11 cellular contexts compared by ENCODE assay signal in genomic region chr15:33104276-33104675, GRCh38.
DNase-seq lines count a peak whose midpoint lies in the region; ATAC-seq and TF ChIP-seq lines count a peak whose summit lies in the region.
"Had no signal": no experiment of that assay in that cellular context is flagged by ENCODE, and none has a peak within 500 bp of the region (broad histone marks: within the 10 kb centered on the region; RNA-seq: fewer than 3 reads in every experiment).

No MANE protein-coding gene starts in this region.

- no peaks in the 10 kb centered on the region for H3K36me3 Mint-ChIP-seq in CD8-positive, alpha-beta T cell
- peaks cover 4% of the 10 kb centered on the region for H3K36me3 Mint-ChIP-seq in activated naive CD8-positive, alpha-beta T cell

- CTCF ChIA-PET in CD8-positive, alpha-beta T cell (lab: Charles Lee): no interaction called here

- H3K27me3 Mint-ChIP-seq in CD8-positive, alpha-beta T cell (ENCODE audit: low read depth): no peaks in the 10 kb centered on the region
- H3K27me3 Mint-ChIP-seq in activated naive CD8-positive, alpha-beta T cell: no peaks in the 10 kb centered on the region

- H3K9ac ChIP-seq in colonic mucosa (ENCODE audit: low read depth in 2 of 2, low read length in 2 of 2): no peak overlapping the region

- POLR2A ChIA-PET in CD8-positive, alpha-beta T cell (lab: Charles Lee): interaction anchor here (0.6 kb wide), 1 partner anchor 833 kb away, joined by 3 read pairs; no protein-coding TSS in a partner anchor

- intact Hi-C loops in CD8-positive, alpha-beta T cell (cut with DNase I, micrococcal nuclease): no loop called here
- intact Hi-C loops in colonic mucosa (cut with DNase I): no loop called here

- no peaks in the 10 kb centered on the region for H3K27me3 ChIP-seq in CD8-positive, alpha-beta T cell (ENCODE audit: insufficient read depth, low read length)
- H3K27me3 ChIP-seq in colonic mucosa: no peaks in the 10 kb centered on the region
- H3K27me3 ChIP-seq: right atrium auricular region had no signal

- peaks cover 22% of the 10 kb centered on the region for H3K4me1 ChIP-seq in CD8-positive, alpha-beta T cell (ENCODE audit: insufficient read depth, low read length)
- H3K4me1 ChIP-seq in colonic mucosa: no peaks in the 10 kb centered on the region
- H3K4me1 ChIP-seq: right atrium auricular region had no signal

- H3K9me3 ChIP-seq in CD8-positive, alpha-beta T cell (ENCODE audit: low read length): no peaks in the 10 kb centered on the region
- H3K9me3 ChIP-seq in colonic mucosa: no peaks in the 10 kb centered on the region
- H3K9me3 ChIP-seq: right atrium auricular region had no signal

- peaks cover 7% of the 10 kb centered on the region for H3K4me1 Mint-ChIP-seq in CD8-positive, alpha-beta T cell (ENCODE audit: low read depth)
- H3K4me1 Mint-ChIP-seq in activated naive CD8-positive, alpha-beta T cell (ENCODE audit: low read depth): peaks cover 31% of the 10 kb centered on the region

- no peak overlapping the region for H3K4me3 Mint-ChIP-seq in CD8-positive, alpha-beta T cell
- peak overlapping the region; percentile 59 for H3K4me3 Mint-ChIP-seq in activated naive CD8-positive, alpha-beta T cell

- no peaks in the 10 kb centered on the region for H3K9me3 Mint-ChIP-seq in CD8-positive, alpha-beta T cell
- peaks cover 5% of the 10 kb centered on the region for H3K9me3 Mint-ChIP-seq in activated naive CD8-positive, alpha-beta T cell (ENCODE audit: low read depth)

- peak in 1 of 7 experiments; percentile 12 for DNase-seq in CD8-positive, alpha-beta T cell
- peak; percentile 90 for DNase-seq in Jurkat, Clone E6-1 (ENCODE audit: low read depth, low spot score)
- DNase-seq in kidney tubule cell (ENCODE audit: low spot score) (peak; percentile 53), GF-D8 (lab: John Stamatoyannopoulos, UW) (no peak), colonic mucosa (no peak), dermis blood vessel endothelial cell (no peak), NCI-H1417 (lab: John Stamatoyannopoulos, UW) (no peak)

- no peak for ATAC-seq in CD8-positive, alpha-beta T cell
- ATAC-seq: GM12878 had no signal

- H3K27ac Mint-ChIP-seq in CD8-positive, alpha-beta T cell: peak overlapping the region; percentile 41
- no peak overlapping the region for H3K27ac Mint-ChIP-seq in activated naive CD8-positive, alpha-beta T cell

- TF ChIP-seq CTCF in CD8-positive, alpha-beta T cell (IDR thresholded peaks at IDR 0.05): no peak
- no peak for TF ChIP-seq CTCF in colonic mucosa (IDR thresholded peaks at IDR 0.05)

- H3K4me3 ChIP-seq in CD8-positive, alpha-beta T cell (ENCODE audit: low read depth, low read length): peak overlapping the region; percentile 9
- no peak overlapping the region for H3K4me3 ChIP-seq in Jurkat, Clone E6-1 (ENCODE audit: low read length)
- no peak overlapping the region for H3K4me3 ChIP-seq in colonic mucosa
- H3K4me3 ChIP-seq: GM12878, right atrium auricular region, SK-N-MC had no signal

- peak overlapping the region; percentile 33 for H3K27ac ChIP-seq in CD8-positive, alpha-beta T cell (ENCODE audit: low read depth, low read length)
- no peak overlapping the region for H3K27ac ChIP-seq in colonic mucosa
- H3K27ac ChIP-seq: right atrium auricular region, SK-N-MC had no signal

- no peaks in the 10 kb centered on the region for H3K36me3 ChIP-seq in CD8-positive, alpha-beta T cell (ENCODE audit: insufficient read depth, low read length)
- H3K36me3 ChIP-seq in colonic mucosa: no peaks in the 10 kb centered on the region
- H3K36me3 ChIP-seq: right atrium auricular region had no signal

Comparison
In these comparisons a context has a peak if more than half of its experiments do, and no peak if none do; other contexts are left out.
1. DNase-seq: peak in Jurkat, Clone E6-1 (single experiment) and kidney tubule cell (single experiment); none in GF-D8 (single experiment), colonic mucosa (single experiment), dermis blood vessel endothelial cell (single experiment) and NCI-H1417 (0 of 3).